8 cellular contexts compared by ENCODE assay signal in genomic region chr17:30922235-30922993, GRCh38. TPM values are rescaled to one million over a fixed set of nuclear protein-coding genes. Genes with fewer than 3 reads are reported as not detected.
DNase-seq lines count a peak whose midpoint lies in the region; ATAC-seq and FAIRE-seq lines count a peak whose summit lies in the region.

No MANE protein-coding gene starts in this region.

- DNase-seq in activated CD4-positive, alpha-beta T cell treated with anti-CD3 and anti-CD28 coated beads for 36 hours = peak; percentile 16
- DNase-seq in activated CD4-positive, alpha-beta T cell treated with anti-CD3 and anti-CD28 coated beads for 4 hours = no peak
- peak; percentile 24 for DNase-seq in adipocyte (ENCODE audit: low read depth)
- peak; percentile 41 for DNase-seq in iPS-NIHi11 (ENCODE audit: low spot score)
- no peak for DNase-seq in small intestine
- DNase-seq in NCI-H1048 (lab: John Stamatoyannopoulos, UW) = no peak
- no peak for DNase-seq in cerebellar cortex (ENCODE audit: low spot score)

- peak overlapping the region; percentile 48 for H3K4me3 Mint-ChIP-seq in activated CD4-positive, alpha-beta T cell treated with anti-CD3 and anti-CD28 coated beads for 36 hours

- FAIRE-seq in small intestine (lab: Jason Lieb, UNC) = no peak

- POLR2A ChIA-PET in activated CD4-positive, alpha-beta T cell treated with anti-CD3 and anti-CD28 coated beads for 36 hours (lab: Charles Lee) = no interaction called here

- no peak overlapping the region for H3K27ac Mint-ChIP-seq in activated CD4-positive, alpha-beta T cell treated with anti-CD3 and anti-CD28 coated beads for 36 hours

- no peaks in the 10 kb centered on the region for H3K36me3 ChIP-seq in adipocyte (ENCODE audit: control insufficient read depth, insufficient read depth, low read length, severe bottlenecking)
- H3K36me3 ChIP-seq in small intestine (ENCODE audit: control insufficient read depth in 2 of 2, insufficient read depth in 2 of 2, low read length in 2 of 2) = no peaks in the 10 kb centered on the region

- H3K4me1 ChIP-seq in adipocyte (ENCODE audit: control insufficient read depth, insufficient read depth, low read length) (peaks cover 3% of the 10 kb centered on the region), small intestine (ENCODE audit: control insufficient read depth in 2 of 2, insufficient read depth in 1 of 2, low read depth in 1 of 2, low read length in 1 of 2) (no peaks in the 10 kb centered on the region)

- no peaks in the 10 kb centered on the region for H3K9me3 ChIP-seq in adipocyte (ENCODE audit: control insufficient read depth, low read length)
- no peaks in the 10 kb centered on the region for H3K9me3 ChIP-seq in small intestine (ENCODE audit: control insufficient read depth, low read depth)

- peaks cover 2% of the 10 kb centered on the region for H3K36me3 Mint-ChIP-seq in activated CD4-positive, alpha-beta T cell treated with anti-CD3 and anti-CD28 coated beads for 36 hours (ENCODE audit: low read depth)

- no peak for ATAC-seq in activated CD4-positive, alpha-beta T cell treated with anti-CD3 and anti-CD28 coated beads for 36 hours
- no peak for ATAC-seq in GM21381 (IDR thresholded peaks at IDR 0.05; ENCODE audit: unreplicated experiment)

- H3K9ac ChIP-seq in adipocyte (ENCODE audit: low read length) = no peak overlapping the region

- no peaks in the 10 kb centered on the region for H3K9me3 Mint-ChIP-seq in activated CD4-positive, alpha-beta T cell treated with anti-CD3 and anti-CD28 coated beads for 36 hours (ENCODE audit: low read depth)

- peaks cover 24% of the 10 kb centered on the region for H3K27me3 ChIP-seq in adipocyte (replicated peaks; ENCODE audit: control insufficient read depth, insufficient read depth, low read length)
- peaks cover 0 to 18% of the 10 kb centered on the region in 2 donors for H3K27me3 ChIP-seq in small intestine (ENCODE audit: control insufficient read depth in 2 of 2, insufficient read depth in 2 of 2, low read length in 2 of 2)

- H3K27me3 Mint-ChIP-seq in activated CD4-positive, alpha-beta T cell treated with anti-CD3 and anti-CD28 coated beads for 36 hours = peaks cover 39% of the 10 kb centered on the region

- CTCF ChIA-PET in activated CD4-positive, alpha-beta T cell treated with anti-CD3 and anti-CD28 coated beads for 36 hours (lab: Charles Lee) = no interaction called here

- peaks cover 9% of the 10 kb centered on the region for H3K4me1 Mint-ChIP-seq in activated CD4-positive, alpha-beta T cell treated with anti-CD3 and anti-CD28 coated beads for 36 hours

- WGBS in small intestine, 3 donors = 3 to 4% (median 3%) methylated on average over 47 to 64 of the region's 64 CpGs

- intact Hi-C loops in activated CD4-positive, alpha-beta T cell treated with anti-CD3 and anti-CD28 coated beads for 36 hours (cut with DNase I, micrococcal nuclease) = no loop called here

- H3K4me3 ChIP-seq in adipocyte (ENCODE audit: low read length) = peak overlapping the region; percentile 66
- peak overlapping the region; percentile 37 to 45 for H3K4me3 ChIP-seq in small intestine (ENCODE audit: low read depth in 1 of 2, low read length in 2 of 2)

- H3K27ac ChIP-seq in small intestine (ENCODE audit: low read depth in 1 of 2, low read length in 1 of 2) = peak overlapping the region in 1 of 2 donors; percentile 47

RNA-seq across cellular contexts. Expression of gene ADAP2, which starts 0.7 kb away (rescaled TPM):
- 1 to 10 TPM in 1 of 2 experiments, under 1 TPM in 1; 0.72 to 1.2 TPM for total RNA-seq in activated CD4-positive, alpha-beta T cell treated with anti-CD3 and anti-CD28 coated beads for 36 hours
- 1 to 10 TPM in 2 of 3 donors, under 1 TPM in 1; 0.89 to 6.1 (median 3.2) TPM for polyA plus RNA-seq in small intestine

RNA-seq across cellular contexts. Expression of gene TEFM, which starts 16.4 kb away (rescaled TPM):
- 10 to 100 TPM; 13.4 to 15.3 TPM for total RNA-seq in activated CD4-positive, alpha-beta T cell treated with anti-CD3 and anti-CD28 coated beads for 36 hours
- polyA plus RNA-seq in small intestine = 10 to 100 TPM; 11.2 to 12.9 (median 12.7) TPM

RNA-seq across cellular contexts. Expression of gene RNF135, which starts 48.4 kb away (rescaled TPM):
- 1 to 10 TPM; 5.8 to 6.0 TPM for total RNA-seq in activated CD4-positive, alpha-beta T cell treated with anti-CD3 and anti-CD28 coated beads for 36 hours
- 10 to 100 TPM; 12.3 to 20.5 (median 16.3) TPM for polyA plus RNA-seq in small intestine

Comparison
In these comparisons a context has a peak if more than half of its experiments do, and no peak if none do; other contexts are left out.
1. DNase-seq: peak in activated CD4-positive, alpha-beta T cell treated with anti-CD3 and anti-CD28 coated beads for 36 hours (single experiment), adipocyte (single experiment) and iPS-NIHi11 (single experiment); none in activated CD4-positive, alpha-beta T cell treated with anti-CD3 and anti-CD28 coated beads for 4 hours (0 of 2), small intestine (single experiment), NCI-H1048 (single experiment) and cerebellar cortex (single experiment).